8 cellular contexts compared by ENCODE assay signal in the genomic region with DNA sequence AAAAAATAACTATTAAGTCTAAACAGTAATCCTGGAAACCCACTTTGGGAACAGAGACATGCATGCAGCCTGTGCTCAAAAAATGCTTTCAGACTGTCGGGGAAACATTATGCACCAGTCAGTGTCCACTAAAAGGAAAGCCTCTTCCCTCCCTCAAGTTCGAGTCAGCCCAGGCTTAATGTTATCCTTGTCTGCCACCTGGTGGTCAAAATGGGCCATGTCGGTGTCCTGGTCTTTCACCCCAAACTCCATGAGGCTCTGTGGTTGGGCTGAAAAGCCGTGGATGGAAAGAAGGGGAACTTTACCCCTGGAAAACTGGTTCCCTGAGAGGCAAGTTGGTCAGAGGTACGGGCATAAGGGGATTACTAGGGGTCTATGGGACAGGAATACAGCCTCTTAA.
DNase-seq lines count a peak whose midpoint lies in the region; ATAC-seq and TF ChIP-seq lines count a peak whose summit lies in the region.

No MANE protein-coding gene starts in this region.

- DNase-seq in left cardiac atrium: peak; percentile 51
- DNase-seq in Right ventricle myocardium superior: no peak
- peak; percentile 13 for DNase-seq in epithelial cell of esophagus (ENCODE audit: low read depth)
- DNase-seq in retinal pigment epithelial cell (ENCODE audit: low read depth): no peak
- no peak for DNase-seq in natural killer cell
- DNase-seq in NCI-H2107 treated with DMSO at 0.1 percent for 48 hours (lab: John Stamatoyannopoulos, UW; ENCODE audit: unreplicated experiment): no peak

- no peaks in the 10 kb centered on the region for H3K4me1 Mint-ChIP-seq in natural killer cell

- H3K9ac ChIP-seq in OCI-LY1 (ENCODE audit: low read length): no peak overlapping the region

- H3K9me3 Mint-ChIP-seq in natural killer cell: peaks cover 17 to 24% of the 10 kb centered on the region in 2 donors

- no peaks in the 10 kb centered on the region for H3K27me3 Mint-ChIP-seq in natural killer cell (ENCODE audit: low read depth in 2 of 2)

- H3K9me2 ChIP-seq in OCI-LY1 (ENCODE audit: low read depth, low read length): no peaks in the 10 kb centered on the region

- H3K27ac Mint-ChIP-seq in natural killer cell: no peak overlapping the region

- H3K27me3 ChIP-seq in OCI-LY1 (ENCODE audit: insufficient read depth, low read length): no peaks in the 10 kb centered on the region

- H3F3A ChIP-seq in OCI-LY1 (ENCODE audit: insufficient read depth, low read length): no peaks in the 10 kb centered on the region

- H3K79me2 ChIP-seq in OCI-LY1 (ENCODE audit: insufficient read depth, low read length): no peaks in the 10 kb centered on the region

- peak; percentile 61 to 70 for ATAC-seq in left cardiac atrium
- ATAC-seq in Right ventricle myocardium superior (ENCODE audit: poor library complexity): no peak
- no peak for ATAC-seq in natural killer cell
- no peak for ATAC-seq in GM18511 (IDR thresholded peaks at IDR 0.05; ENCODE audit: unreplicated experiment)

- no peak overlapping the region for H3K4me2 ChIP-seq in OCI-LY1 (ENCODE audit: low read length)

- peaks cover 25% of the 10 kb centered on the region for H3K36me3 Mint-ChIP-seq in natural killer cell

- no peaks in the 10 kb centered on the region for H4K20me1 ChIP-seq in OCI-LY1 (ENCODE audit: insufficient read depth, low read length)

- peak; percentile 81 for TF ChIP-seq CTCF in OCI-LY1 (IDR thresholded peaks at IDR 0.05; ENCODE audit: low read length)
- peak; percentile 24 for TF ChIP-seq CTCF in epithelial cell of esophagus (IDR thresholded peaks at IDR 0.05; ENCODE audit: insufficient read depth, low read depth, low read length, missing control alignments)
- peak; percentile 24 for TF ChIP-seq CTCF in retinal pigment epithelial cell (conservative IDR thresholded peaks at IDR 0.05; ENCODE audit: low read depth, low read length)
- TF ChIP-seq CTCF in natural killer cell (IDR thresholded peaks at IDR 0.05): no peak

- H3K4me3 Mint-ChIP-seq in natural killer cell: no peak overlapping the region

- no peaks in the 10 kb centered on the region for H3K4me1 ChIP-seq in OCI-LY1 (ENCODE audit: insufficient read depth, low read length, severe bottlenecking)

- no peak overlapping the region for H3K27ac ChIP-seq in OCI-LY1 (ENCODE audit: low read depth, low read length, poor library complexity, severe bottlenecking)

- H3K9me3 ChIP-seq in OCI-LY1 (ENCODE audit: low read length): no peaks in the 10 kb centered on the region

- no peaks in the 10 kb centered on the region for H3K36me3 ChIP-seq in OCI-LY1 (ENCODE audit: insufficient read depth, low read length)

- intact Hi-C loops in left cardiac atrium (cut with DNase I): no loop called here
- intact Hi-C loops in Right ventricle myocardium superior (cut with DNase I): no loop called here
- intact Hi-C loops in natural killer cell (cut with micrococcal nuclease): no loop called here

- H2AFZ ChIP-seq in OCI-LY1 (ENCODE audit: low read length): no peak overlapping the region

- H3K4me3 ChIP-seq in OCI-LY1 (ENCODE audit: low read depth, low read length, poor library complexity, severe bottlenecking) (no peak overlapping the region), epithelial cell of esophagus (ENCODE audit: low read length) (no peak overlapping the region), retinal pigment epithelial cell (ENCODE audit: low read length) (no peak overlapping the region)

Comparison
In these comparisons a context has a peak if more than half of its experiments do, and no peak if none do; other contexts are left out.
1. ATAC-seq: peak in left cardiac atrium (2 of 2); none in Right ventricle myocardium superior (single experiment), natural killer cell (0 of 3) and GM18511 (single experiment).
2. DNase-seq: peak in left cardiac atrium (single experiment) and epithelial cell of esophagus (single experiment); none in Right ventricle myocardium superior (single experiment), retinal pigment epithelial cell (single experiment), natural killer cell (single experiment) and NCI-H2107 treated with DMSO at 0.1 percent for 48 hours (single experiment).